10 cellular contexts compared by ENCODE assay signal in the genomic region with DNA sequence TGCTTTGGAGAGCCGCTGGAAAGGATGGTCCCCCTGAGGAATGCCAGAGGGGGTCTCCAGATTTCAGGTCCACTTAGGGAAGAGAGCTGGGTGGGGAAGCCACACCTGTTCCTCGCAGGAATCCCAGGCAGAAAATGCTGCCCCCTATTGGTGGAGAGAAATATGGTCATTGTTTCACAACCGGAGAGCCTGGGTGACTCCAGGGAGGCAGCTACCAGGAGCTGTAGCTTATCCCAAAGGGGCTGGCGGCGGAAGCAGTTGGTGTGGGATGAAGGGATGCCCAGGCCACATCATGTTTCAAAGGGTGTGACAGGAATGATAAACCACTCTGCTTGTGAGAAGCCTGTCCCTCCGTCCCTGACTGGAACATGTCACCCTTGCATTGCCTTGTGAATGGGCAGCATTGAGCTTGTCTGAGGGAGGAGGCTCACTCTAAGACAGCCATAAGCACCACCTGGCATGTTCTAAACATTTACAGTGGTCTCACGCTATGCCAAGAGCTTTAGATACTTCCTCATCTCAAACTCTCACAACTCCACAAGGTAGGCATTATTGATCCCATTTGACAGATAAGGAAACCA. TPM values are rescaled to one million over a fixed set of nuclear protein-coding genes. Genes with fewer than 3 reads are reported as not detected.
DNase-seq lines count a peak whose midpoint lies in the region; ATAC-seq and TF ChIP-seq lines count a peak whose summit lies in the region.
"Had no signal": no experiment of that assay in that cellular context is flagged by ENCODE, and none has a peak within 500 bp of the region (broad histone marks: within the 10 kb centered on the region; RNA-seq: fewer than 3 reads in every experiment).

No MANE protein-coding gene starts in this region.

- intact Hi-C loops in natural killer cell (cut with micrococcal nuclease) (loop anchor here (1.0 kb wide), 1 partner anchor 110 kb away; no protein-coding TSS in a partner anchor), Panc1 (cut with micrococcal nuclease; ENCODE audit: unreplicated experiment) (no loop called here), upper lobe of right lung (cut with DNase I) (no loop called here), sigmoid colon (cut with DNase I) (no loop called here)

- in situ Hi-C loops in Panc1 (cut with HindIII; ENCODE audit: low pct_unique_long_range_greater_than_20kb, low sequenced_read_pairs): no loop called here

- BruUV-seq in Panc1 (replicated peaks; lab: Mats Ljungman, UMichigan): no TSS peak

- no peak overlapping the region for H3K27ac Mint-ChIP-seq in natural killer cell
- H3K27ac Mint-ChIP-seq in natural killer cell treated with Interleukin-12 subunit alpha and Interleukin-12 subunit beta and Interleukin-15 and Interleukin-18, amount 100 ng/mL, for 72 hours: no peak overlapping the region
- H3K27ac Mint-ChIP-seq: stimulated activated naive CD8-positive, alpha-beta T cell treated with anti-CD3 and anti-CD28 coated beads, Interleukin-15, amount 100 ng/mL, for 72 hours had no signal

- H3K27me3 ChIP-seq in Panc1 (ENCODE audit: control insufficient read depth, insufficient read depth, low read length): no peaks in the 10 kb centered on the region
- no peaks in the 10 kb centered on the region for H3K27me3 ChIP-seq in upper lobe of right lung
- H3K27me3 ChIP-seq in sigmoid colon: no peaks in the 10 kb centered on the region
- H3K27me3 ChIP-seq: SJCRH30 had no signal

- 62 to 68% methylated on average over 7 of the region's 7 CpGs for WGBS in sigmoid colon, 2 donors

- H3K36me3 ChIP-seq in Panc1 (ENCODE audit: control insufficient read depth, insufficient read depth, low read length) (no peaks in the 10 kb centered on the region), upper lobe of right lung (no peaks in the 10 kb centered on the region), sigmoid colon (no peaks in the 10 kb centered on the region)
- H3K36me3 ChIP-seq: SJCRH30 had no signal

- no peaks in the 10 kb centered on the region for H3K9me3 ChIP-seq in Panc1 (ENCODE audit: control insufficient read depth, insufficient read depth, low read depth, low read length)
- no peaks in the 10 kb centered on the region for H3K9me3 ChIP-seq in upper lobe of right lung
- H3K9me3 ChIP-seq in sigmoid colon: no peaks in the 10 kb centered on the region
- H3K9me3 ChIP-seq: SJCRH30 had no signal

- no peaks in the 10 kb centered on the region for H3K27me3 Mint-ChIP-seq in natural killer cell (ENCODE audit: low read depth in 2 of 2)
- H3K27me3 Mint-ChIP-seq in natural killer cell treated with Interleukin-12 subunit alpha and Interleukin-12 subunit beta and Interleukin-15 and Interleukin-18, amount 100 ng/mL, for 72 hours: no peaks in the 10 kb centered on the region
- H3K27me3 Mint-ChIP-seq: stimulated activated naive CD8-positive, alpha-beta T cell treated with anti-CD3 and anti-CD28 coated beads, Interleukin-15, amount 100 ng/mL, for 72 hours had no signal

- H3K36me3 Mint-ChIP-seq in natural killer cell: no peaks in the 10 kb centered on the region
- no peaks in the 10 kb centered on the region for H3K36me3 Mint-ChIP-seq in natural killer cell treated with Interleukin-12 subunit alpha and Interleukin-12 subunit beta and Interleukin-15 and Interleukin-18, amount 100 ng/mL, for 72 hours

- TF ChIP-seq EP300 in sigmoid colon (IDR thresholded peaks at IDR 0.05): no peak

- ATAC-seq in natural killer cell: no peak
- ATAC-seq in natural killer cell treated with Interleukin-12 subunit alpha and Interleukin-12 subunit beta and Interleukin-15 and Interleukin-18, amount 100 ng/mL, for 72 hours: no peak
- no peak for ATAC-seq in Panc1
- peak; percentile 35 for ATAC-seq in upper lobe of right lung
- ATAC-seq: stimulated activated naive CD8-positive, alpha-beta T cell treated with anti-CD3 and anti-CD28 coated beads, Interleukin-15, amount 100 ng/mL, for 72 hours had no signal

- H3K4me3 ChIP-seq in Panc1 (ENCODE audit: low read depth in 2 of 2, low read length in 2 of 2) (no peak overlapping the region), foreskin fibroblast (ENCODE audit: low read depth in 1 of 2, low read length in 2 of 2) (no peak overlapping the region), upper lobe of right lung (no peak overlapping the region), sigmoid colon (no peak overlapping the region)
- H3K4me3 ChIP-seq: SJCRH30 had no signal

- no peak overlapping the region for H3K4me3 Mint-ChIP-seq in natural killer cell
- H3K4me3 Mint-ChIP-seq in natural killer cell treated with Interleukin-12 subunit alpha and Interleukin-12 subunit beta and Interleukin-15 and Interleukin-18, amount 100 ng/mL, for 72 hours: no peak overlapping the region
- H3K4me3 Mint-ChIP-seq: stimulated activated naive CD8-positive, alpha-beta T cell treated with anti-CD3 and anti-CD28 coated beads, Interleukin-15, amount 100 ng/mL, for 72 hours had no signal

- no peak for TF ChIP-seq POLR2A in sigmoid colon (IDR thresholded peaks at IDR 0.05)

- POLR2A ChIA-PET in Panc1 (lab: Charles Lee): no interaction called here

- no peak for DNase-seq in natural killer cell
- DNase-seq in natural killer cell treated with Interleukin-12 subunit alpha and Interleukin-12 subunit beta and Interleukin-15 and Interleukin-18, amount 100 ng/mL, for 72 hours (ENCODE audit: low spot score): no peak
- DNase-seq in Panc1 (ENCODE audit: low read depth, low spot score): peak; percentile 4
- no peak for DNase-seq in foreskin fibroblast
- no peak for DNase-seq in upper lobe of right lung
- DNase-seq in sigmoid colon: no peak
- no peak for DNase-seq in H4 (ENCODE audit: low spot score)
- no peak for DNase-seq in NCI-H2227 treated with DMSO at 0.1 percent for 48 hours (lab: John Stamatoyannopoulos, UW)

- H3K4me1 Mint-ChIP-seq in natural killer cell: no peaks in the 10 kb centered on the region
- peaks cover 0 to 4% of the 10 kb centered on the region in 2 donors for H3K4me1 Mint-ChIP-seq in natural killer cell treated with Interleukin-12 subunit alpha and Interleukin-12 subunit beta and Interleukin-15 and Interleukin-18, amount 100 ng/mL, for 72 hours (ENCODE audit: low read depth in 2 of 2)
- H3K4me1 Mint-ChIP-seq: stimulated activated naive CD8-positive, alpha-beta T cell treated with anti-CD3 and anti-CD28 coated beads, Interleukin-15, amount 100 ng/mL, for 72 hours had no signal

- CTCF ChIA-PET in Panc1 (lab: Charles Lee): no interaction called here

- H3K4me1 ChIP-seq in Panc1 (ENCODE audit: control insufficient read depth, insufficient read depth, low read length) (no peaks in the 10 kb centered on the region), upper lobe of right lung (no peaks in the 10 kb centered on the region), sigmoid colon (no peaks in the 10 kb centered on the region)
- H3K4me1 ChIP-seq: SJCRH30 had no signal

- peak; percentile 59 for TF ChIP-seq CTCF in natural killer cell (IDR thresholded peaks at IDR 0.05)
- peak; percentile 69 for TF ChIP-seq CTCF in Panc1 (IDR thresholded peaks at IDR 0.05)
- peak; percentile 28 for TF ChIP-seq CTCF in foreskin fibroblast (IDR thresholded peaks at IDR 0.05; ENCODE audit: low read depth, low read length)
- peak; percentile 45 for TF ChIP-seq CTCF in upper lobe of right lung (IDR thresholded peaks at IDR 0.05)
- peak in 1 of 4 experiments; percentile 32 for TF ChIP-seq CTCF in sigmoid colon (IDR thresholded peaks at IDR 0.05)

- no peaks in the 10 kb centered on the region for H3K9me3 Mint-ChIP-seq in natural killer cell
- H3K9me3 Mint-ChIP-seq in natural killer cell treated with Interleukin-12 subunit alpha and Interleukin-12 subunit beta and Interleukin-15 and Interleukin-18, amount 100 ng/mL, for 72 hours: no peaks in the 10 kb centered on the region
- H3K9me3 Mint-ChIP-seq: stimulated activated naive CD8-positive, alpha-beta T cell treated with anti-CD3 and anti-CD28 coated beads, Interleukin-15, amount 100 ng/mL, for 72 hours had no signal

- H3K27ac ChIP-seq in Panc1 (ENCODE audit: low read length) (no peak overlapping the region), upper lobe of right lung (no peak overlapping the region), sigmoid colon (no peak overlapping the region)
- H3K27ac ChIP-seq: SJCRH30 had no signal

RNA-seq across cellular contexts. Expression of gene POMGNT2, which starts 34.5 kb away (rescaled TPM):
- total RNA-seq in natural killer cell (1 to 10 TPM; 4.3 to 7.4 (median 6.6) TPM), Panc1 (2021; ENCODE audit: unreplicated experiment) (10.1 TPM), upper lobe of right lung (10.8 TPM), sigmoid colon (10 to 100 TPM; 15.5 to 20.2 (median 17.2) TPM)
- 1 to 10 TPM; 6.2 to 7.4 TPM for total RNA-seq in natural killer cell treated with Interleukin-12 subunit alpha and Interleukin-12 subunit beta and Interleukin-15 and Interleukin-18, amount 100 ng/mL, for 72 hours
- 15.4 TPM for polyA plus RNA-seq in Panc1 (2012; ENCODE audit: insufficient read length)
- 1 to 10 TPM; 2.3 to 6.2 (median 3.6) TPM for polyA plus RNA-seq in sigmoid colon
- 13.5 and 18.5 TPM in 2 replicates for total RNA-seq in H4 (2014; rRNA removed; shearing (Covaris generic))
